Comparison of ENCODE assay signal across 8 cellular contexts in genomic region chr16:75420987-75421819, GRCh38. TPM values are rescaled to one million over a fixed set of nuclear protein-coding genes. Genes with fewer than 3 reads are reported as not detected.
A peak's percentile ranks its signal among the peaks of the same experiment; 100 is the strongest.
DNase-seq lines count a peak whose midpoint lies in the region; ATAC-seq and TF ChIP-seq lines count a peak whose summit lies in the region.

No MANE protein-coding gene starts in this region.

- H3K4me3 Mint-ChIP-seq in neural progenitor cell: peak overlapping the region; percentile 77

- no peak overlapping the region for H3K4me3 ChIP-seq in WERI-Rb-1 (ENCODE audit: low read depth, low read length)
- peak overlapping the region; percentile 9 for H3K4me3 ChIP-seq in fibroblast of the aortic adventitia (ENCODE audit: low read depth, low read length)
- H3K4me3 ChIP-seq in neural progenitor cell: peak overlapping the region; percentile 28
- H3K4me3 ChIP-seq in esophagus squamous epithelium: peak overlapping the region in 1 of 4 donors; percentile 25

- H3K27me3 Mint-ChIP-seq in neural progenitor cell (ENCODE audit: insufficient read depth, low read depth): peaks cover 3% of the 10 kb centered on the region

- no peak overlapping the region for H2AFZ ChIP-seq in neural progenitor cell (replicated peaks)

- intact Hi-C loops in esophagus squamous epithelium (cut with DNase I): no loop called here

- TF ChIP-seq POLR2A in esophagus squamous epithelium (IDR thresholded peaks at IDR 0.05): no peak

- no peaks in the 10 kb centered on the region for H3K9me3 ChIP-seq in WERI-Rb-1 (ENCODE audit: severe bottlenecking)
- no peaks in the 10 kb centered on the region for H3K9me3 ChIP-seq in neural progenitor cell (ENCODE audit: low read depth)
- H3K9me3 ChIP-seq in esophagus squamous epithelium: no peaks in the 10 kb centered on the region

- H3K27ac Mint-ChIP-seq in neural progenitor cell: peak overlapping the region; percentile 98

- H3K36me3 ChIP-seq in WERI-Rb-1 (no peaks in the 10 kb centered on the region; the same call in 1 of the 2 replicates), neural progenitor cell (no peaks in the 10 kb centered on the region), esophagus squamous epithelium (no peaks in the 10 kb centered on the region)

- TF ChIP-seq CTCF in WERI-Rb-1 (IDR thresholded peaks at IDR 0.05; ENCODE audit: low read depth, low read length) (no peak), fibroblast of the aortic adventitia (IDR thresholded peaks at IDR 0.05; ENCODE audit: insufficient read depth, low read length) (no peak), neural progenitor cell (IDR thresholded peaks at IDR 0.05) (no peak), esophagus squamous epithelium (IDR thresholded peaks at IDR 0.05) (no peak)

- ATAC-seq in HG03378 (IDR thresholded peaks at IDR 0.05; ENCODE audit: unreplicated experiment) (peak; percentile 65), HG03025 (IDR thresholded peaks at IDR 0.05; ENCODE audit: low FRiP score, unreplicated experiment) (no peak)

- H3F3A ChIP-seq in neural progenitor cell (ENCODE audit: low read depth): peaks cover 3% of the 10 kb centered on the region

- no peak overlapping the region for H3K9ac ChIP-seq in neural progenitor cell

- H3K4me2 ChIP-seq in neural progenitor cell: peak overlapping the region; percentile 67

- H3K36me3 Mint-ChIP-seq in neural progenitor cell: peaks cover 17% of the 10 kb centered on the region

- peaks cover 30% of the 10 kb centered on the region for H4K20me1 ChIP-seq in neural progenitor cell (ENCODE audit: low read depth)

- no peak overlapping the region for H3K27ac ChIP-seq in WERI-Rb-1
- H3K27ac ChIP-seq in neural progenitor cell: peak overlapping the region; percentile 61
- peak overlapping the region in 2 of 4 donors; percentile 27 to 39 for H3K27ac ChIP-seq in esophagus squamous epithelium

- peaks cover 31% of the 10 kb centered on the region for H3K4me1 Mint-ChIP-seq in neural progenitor cell

- WGBS in esophagus squamous epithelium, 2 donors: 30 to 36% methylated on average over 8 of the region's 8 CpGs

- H3K79me2 ChIP-seq in neural progenitor cell (ENCODE audit: low read depth): peaks cover 99% of the 10 kb centered on the region

- H3K4me1 ChIP-seq in neural progenitor cell: peaks cover 11% of the 10 kb centered on the region
- H3K4me1 ChIP-seq in esophagus squamous epithelium: peaks cover 0 to 29% (median 8%) of the 10 kb centered on the region in 3 donors

- peak; percentile 72 for DNase-seq in activated effector memory CD4-positive, alpha-beta T cell treated with anti-CD3 and anti-CD28 coated beads, Interleukin-2, amount 50 U/mL, for 16 hours
- DNase-seq in activated effector memory CD4-positive, alpha-beta T cell treated with Interleukin-2 at 50 U/mL for 16 hours: no peak
- DNase-seq in WERI-Rb-1 (peak; percentile 79), fibroblast of the aortic adventitia (ENCODE audit: low read depth) (peak; percentile 64), neural progenitor cell (ENCODE audit: low spot score) (peak; percentile 85), esophagus squamous epithelium (lab: John Stamatoyannopoulos, UW) (no peak)

- H3K9me3 Mint-ChIP-seq in neural progenitor cell: peaks cover 2% of the 10 kb centered on the region

- H3K27me3 ChIP-seq in WERI-Rb-1 (ENCODE audit: insufficient read depth, low read depth, severe bottlenecking) (no peaks in the 10 kb centered on the region), neural progenitor cell (no peaks in the 10 kb centered on the region), esophagus squamous epithelium (no peaks in the 10 kb centered on the region)

RNA-seq across cellular contexts. Expression of gene CFDP1, which starts 12.1 kb away (rescaled TPM):
- total RNA-seq in fibroblast of the aortic adventitia (ENCODE audit: low replicate concordance) (47.0 and 108 TPM in 2 replicates), neural progenitor cell (ENCODE audit: low replicate concordance) (134 and 159 TPM in 2 replicates), esophagus squamous epithelium (10 to 100 TPM; 32.8 to 55.8 (median 45.7) TPM)

RNA-seq across cellular contexts. Expression of gene TMEM170A, which starts 43.3 kb away (rescaled TPM):
- total RNA-seq in fibroblast of the aortic adventitia (ENCODE audit: low replicate concordance) (7.0 and 13.6 TPM in 2 replicates), neural progenitor cell (ENCODE audit: low replicate concordance) (64.1 and 77.0 TPM in 2 replicates), esophagus squamous epithelium (10 to 100 TPM; 11.6 to 19.8 (median 14.6) TPM)

Comparison
In these comparisons a context has a peak if more than half of its experiments do, and no peak if none do; other contexts are left out.
1. DNase-seq: peak in activated effector memory CD4-positive, alpha-beta T cell treated with anti-CD3 and anti-CD28 coated beads, Interleukin-2, amount 50 U/mL, for 16 hours (single experiment), WERI-Rb-1 (single experiment), fibroblast of the aortic adventitia (single experiment) and neural progenitor cell (single experiment); none in activated effector memory CD4-positive, alpha-beta T cell treated with Interleukin-2 at 50 U/mL for 16 hours (single experiment) and esophagus squamous epithelium (single experiment).